Comparison of ENCODE assay signal across 23 cellular contexts in genomic region chr5:22567983-22568382, GRCh38.
"Had no signal": no experiment of that assay in that cellular context is flagged by ENCODE, and none has a peak within 500 bp of the region (broad histone marks: within the 10 kb centered on the region; RNA-seq: fewer than 3 reads in every experiment).

No MANE protein-coding gene starts in this region.

- ATAC-seq: effector memory CD8-positive, alpha-beta T cell; esophagus mucosa; gastrocnemius medialis; heart left ventricle; left cardiac atrium; left lung; left ventricle myocardium superior; lower lobe of right lung; naive thymus-derived CD4-positive, alpha-beta T cell; natural killer cell had no signal

- H3K27me3 ChIP-seq: esophagus squamous epithelium, gastrocnemius medialis, heart left ventricle, hepatocyte, left lung had no signal

- H3K27ac ChIP-seq: coronary artery, epithelial cell of prostate, esophagus squamous epithelium, gastrocnemius medialis, heart left ventricle, hepatocyte, left lung, lower lobe of right lung had no signal

- H3K36me3 ChIP-seq: esophagus squamous epithelium, gastrocnemius medialis, heart left ventricle, left lung, lower lobe of right lung had no signal

- DNase-seq: effector CD8-positive, alpha-beta T cell; effector memory CD8-positive, alpha-beta T cell; endodermal cell; erythroblast; esophagus squamous epithelium; foreskin fibroblast; foreskin melanocyte; gastrocnemius medialis; heart left ventricle; hypothalamus; immature natural killer cell; left cardiac atrium; left lung; left ventricle myocardium superior; lower lobe of right lung; mesenchymal stem cell; midbrain; naive thymus-derived CD4-positive, alpha-beta T cell; natural killer cell had no signal

- H3K4me1 ChIP-seq: esophagus squamous epithelium, gastrocnemius medialis, heart left ventricle, left lung, lower lobe of right lung had no signal

- H2AFZ ChIP-seq: hepatocyte had no signal

- H3K4me2 ChIP-seq: hepatocyte had no signal

- H3K9me3 ChIP-seq: esophagus squamous epithelium, gastrocnemius medialis, lower lobe of right lung had no signal

- H3K4me3 ChIP-seq: coronary artery, esophagus squamous epithelium, gastrocnemius medialis, heart left ventricle, hepatocyte, left lung, lower lobe of right lung had no signal

- H3K79me2 ChIP-seq: hepatocyte had no signal
